In genomic region chr15:27902680-27903385, GRCh38 we compare ENCODE assay signal across 17 cellular contexts.
DNase-seq lines count a peak whose midpoint lies in the region; ATAC-seq and TF ChIP-seq lines count a peak whose summit lies in the region.
"Had no signal": no experiment of that assay in that cellular context is flagged by ENCODE, and none has a peak within 500 bp of the region (broad histone marks: within the 10 kb centered on the region; RNA-seq: fewer than 3 reads in every experiment).

No MANE protein-coding gene starts in this region.

- no peaks in the 10 kb centered on the region for H4K20me1 ChIP-seq in MM.1S (ENCODE audit: insufficient read depth, low read length)

- peak overlapping the region; percentile 72 for H3K4me2 ChIP-seq in MM.1S (ENCODE audit: low read depth, low read length)

- H3K27ac ChIP-seq in MM.1S (ENCODE audit: low read length) (peak overlapping the region; percentile 68; the same call in 1 of the 2 replicates), upper lobe of right lung (no peak overlapping the region), RWPE1 (no peak overlapping the region)
- H3K27ac ChIP-seq: GM23248, HL-60 had no signal

- H3F3A ChIP-seq in MM.1S (ENCODE audit: insufficient read depth, low read length): no peaks in the 10 kb centered on the region

- peak; percentile 36 for ATAC-seq in upper lobe of right lung

- no peaks in the 10 kb centered on the region for H3K36me3 ChIP-seq in MM.1S (replicated peaks; ENCODE audit: insufficient read depth, low read length)
- no peaks in the 10 kb centered on the region for H3K36me3 ChIP-seq in upper lobe of right lung

- peak overlapping the region; percentile 83 for H2AFZ ChIP-seq in MM.1S (ENCODE audit: low read length)
- H2AFZ ChIP-seq: GM23248 had no signal

- H3K4me3 ChIP-seq in MM.1S (ENCODE audit: low read length): peak overlapping the region; percentile 50
- no peak overlapping the region for H3K4me3 ChIP-seq in upper lobe of right lung
- H3K4me3 ChIP-seq: GM23248 had no signal

- H3K27me3 ChIP-seq in MM.1S (replicated peaks; ENCODE audit: insufficient read depth, low read length): no peaks in the 10 kb centered on the region
- H3K27me3 ChIP-seq in upper lobe of right lung: no peaks in the 10 kb centered on the region

- H3K9ac ChIP-seq in MM.1S (ENCODE audit: low read length): peak overlapping the region; percentile 51
- H3K9ac ChIP-seq: GM23248 had no signal

- intact Hi-C loops in upper lobe of right lung (cut with DNase I): no loop called here

- H3K79me2 ChIP-seq in MM.1S (ENCODE audit: low read length): no peaks in the 10 kb centered on the region

- H3K9me3 ChIP-seq in MM.1S (replicated peaks; ENCODE audit: insufficient read depth, low read length) (no peaks in the 10 kb centered on the region), upper lobe of right lung (peaks cover 10% of the 10 kb centered on the region)

- POLR2A ChIA-PET in RWPE1 (lab: Yijun Ruan, JAX; ENCODE audit: low non-redundant PET): no interaction called here

- H3K4me1 ChIP-seq in MM.1S (ENCODE audit: low read length) (peaks cover 5% of the 10 kb centered on the region), upper lobe of right lung (no peaks in the 10 kb centered on the region)

- TF ChIP-seq CTCF in GM13976 (IDR thresholded peaks at IDR 0.05; ENCODE audit: borderline replicate concordance, control extremely low read depth, extremely low read depth, insufficient read depth, missing control alignments) (no peak), MM.1S (IDR thresholded peaks at IDR 0.05; ENCODE audit: low read length) (no peak), upper lobe of right lung (IDR thresholded peaks at IDR 0.05) (no peak), RWPE1 (conservative IDR thresholded peaks at IDR 0.05; ENCODE audit: low read depth) (no peak)

- DNase-seq in GM13976 (ENCODE audit: low spot score): peak; percentile 8
- DNase-seq in MM.1S: peak; percentile 76
- peak; percentile 22 for DNase-seq in iPS-NIHi11 (ENCODE audit: low spot score)
- no peak for DNase-seq in upper lobe of right lung
- no peak for DNase-seq in occipital lobe (lab: John Stamatoyannopoulos, UW)
- no peak for DNase-seq in NCI-H2107 treated with DMSO at 0.1 percent for 48 hours (lab: John Stamatoyannopoulos, UW; ENCODE audit: unreplicated experiment)
- DNase-seq in effector CD8-positive, alpha-beta T cell (lab: John Stamatoyannopoulos, UW): no peak
- DNase-seq in RWPE1 (ENCODE audit: low spot score): no peak
- DNase-seq: ACHN; C1 segment of cervical spinal cord; Calu3; CD4-positive, alpha-beta T cell; DMS 273 treated with DMSO at 0.1 percent for 48 hours; GM23248; HCEC 1CT; HFFc6 had no signal

- CTCF ChIA-PET in RWPE1 (lab: Yijun Ruan, JAX): no interaction called here

- H3K9me2 ChIP-seq in MM.1S (replicated peaks; ENCODE audit: insufficient read depth, low read length): no peaks in the 10 kb centered on the region

- in situ Hi-C loops in GM13976 (cut with MboI; ENCODE audit: low sequenced_read_pairs, unreplicated experiment): no loop called here

Comparison
In these comparisons a context has a peak if more than half of its experiments do, and no peak if none do; other contexts are left out.
1. DNase-seq: peak in GM13976 (single experiment), MM.1S (single experiment) and iPS-NIHi11 (single experiment); none in upper lobe of right lung (single experiment), occipital lobe (single experiment), NCI-H2107 treated with DMSO at 0.1 percent for 48 hours (single experiment), effector CD8-positive, alpha-beta T cell (single experiment) and RWPE1 (single experiment).